ENCODE assay signal across 11 cellular contexts in genomic region chr17:62902573-62903229, GRCh38.
A peak's percentile ranks its signal among the peaks of the same experiment; 100 is the strongest.
DNase-seq lines count a peak whose midpoint lies in the region; ATAC-seq, FAIRE-seq and TF ChIP-seq lines count a peak whose summit lies in the region.
"Had no signal": no experiment of that assay in that cellular context is flagged by ENCODE, and none has a peak within 500 bp of the region (broad histone marks: within the 10 kb centered on the region; RNA-seq: fewer than 3 reads in every experiment).

No MANE protein-coding gene starts in this region.

- in situ Hi-C loops in K562 (cut with MboI) = no loop called here

- no peaks in the 10 kb centered on the region for H3K4me1 Mint-ChIP-seq in activated naive CD4-positive, alpha-beta T cell treated with anti-CD3 and anti-CD28 coated beads, Interleukin-2, amount 10 ng/mL, durations not matched to agents 7 days and 5 days

- no peak overlapping the region for H3K27ac Mint-ChIP-seq in activated naive CD4-positive, alpha-beta T cell treated with anti-CD3 and anti-CD28 coated beads, Interleukin-2, amount 10 ng/mL, durations not matched to agents 7 days and 5 days

- CTCF ChIA-PET in K562 (lab: Yijun Ruan, JAX; ENCODE audit: low intra/inter-chr PET ratio) = no interaction called here
- CTCF ChIA-PET in activated naive CD4-positive, alpha-beta T cell treated with anti-CD3 and anti-CD28 coated beads, Interleukin-2, amount 10 ng/mL, durations not matched to agents 7 days and 5 days (lab: Charles Lee) = no interaction called here

- no peaks in the 10 kb centered on the region for H3K9me1 ChIP-seq in K562 (ENCODE audit: control insufficient read depth, insufficient read depth, low read length)

- no peak overlapping the region for H2AFZ ChIP-seq in K562 (ENCODE audit: low read depth, low read length)

- H3K9ac ChIP-seq in K562 (ENCODE audit: insufficient read depth in 1 of 2, low read depth in 2 of 2, low read length in 2 of 2) = no peak overlapping the region
- H3K9ac ChIP-seq: BLaER1 had no signal

- H3K9me3 ChIP-seq in K562 (replicated peaks; ENCODE audit: control insufficient read depth, insufficient read depth, low read depth, low read length) = no peaks in the 10 kb centered on the region
- H3K9me3 ChIP-seq in mucosa of descending colon = no peaks in the 10 kb centered on the region
- H3K9me3 ChIP-seq: BLaER1, SJCRH30 had no signal

- no peak for TF ChIP-seq POLR2A in K562 (conservative IDR thresholded peaks at IDR 0.05)

- H3K4me3 ChIP-seq in K562 (no peak overlapping the region), mucosa of descending colon (no peak overlapping the region)
- H3K4me3 ChIP-seq: BLaER1, SJCRH30 had no signal

- no peaks in the 10 kb centered on the region for H3K79me2 ChIP-seq in K562 (ENCODE audit: control insufficient read depth, insufficient read depth, low read length)

- intact Hi-C loops in K562 (cut with micrococcal nuclease) = no loop called here
- intact Hi-C loops in mucosa of descending colon (cut with DNase I, micrococcal nuclease) = no loop called here

- H3K4me1 ChIP-seq in K562 (replicated peaks in 1 of 2; ENCODE audit: control insufficient read depth in 2 of 2, insufficient read depth in 2 of 2, low read length in 2 of 2) = no peaks in the 10 kb centered on the region
- H3K4me1 ChIP-seq in mucosa of descending colon (ENCODE audit: low read depth) = no peaks in the 10 kb centered on the region
- H3K4me1 ChIP-seq: BLaER1 had no signal

- H4K20me1 ChIP-seq in K562 (replicated peaks; ENCODE audit: control insufficient read depth, insufficient read depth, low read length) = no peaks in the 10 kb centered on the region
- H4K20me1 ChIP-seq: BLaER1 had no signal

- H3K4me3 Mint-ChIP-seq in activated naive CD4-positive, alpha-beta T cell treated with anti-CD3 and anti-CD28 coated beads, Interleukin-2, amount 10 ng/mL, durations not matched to agents 7 days and 5 days = no peak overlapping the region

- WGBS in K562 (ENCODE audit: insufficient coverage, low coverage, missing lambda C conversion rate) = 3% methylated on average over 4 of the region's 4 CpGs

- no TSS peak for BruUV-seq in K562 (replicated peaks; lab: Mats Ljungman, UMichigan)

- no peak overlapping the region for H3K27ac ChIP-seq in K562 (ENCODE audit: extremely low read depth, low read depth, low read length)
- H3K27ac ChIP-seq: BLaER1, SJCRH30 had no signal

- no peak for TF ChIP-seq EP300 in K562 (IDR thresholded peaks at IDR 0.05; ENCODE audit: low read length)

- no peaks in the 10 kb centered on the region for H3K9me3 Mint-ChIP-seq in activated naive CD4-positive, alpha-beta T cell treated with anti-CD3 and anti-CD28 coated beads, Interleukin-2, amount 10 ng/mL, durations not matched to agents 7 days and 5 days

- H3K36me3 Mint-ChIP-seq in activated naive CD4-positive, alpha-beta T cell treated with anti-CD3 and anti-CD28 coated beads, Interleukin-2, amount 10 ng/mL, durations not matched to agents 7 days and 5 days = no peaks in the 10 kb centered on the region

- POLR2A ChIA-PET in K562 (lab: Yijun Ruan, JAX) = no interaction called here

- no peak for FAIRE-seq in K562 (lab: Jason Lieb, UNC)

- ATAC-seq in K562 (no peak), mucosa of descending colon (peak; percentile 25), HG02885 (IDR thresholded peaks at IDR 0.05; ENCODE audit: poor library complexity, unreplicated experiment) (no peak)

- no peak overlapping the region for H3K4me2 ChIP-seq in K562 (ENCODE audit: insufficient read depth, low read length)
- H3K4me2 ChIP-seq: BLaER1 had no signal

- peaks cover 13 to 30% of the 10 kb centered on the region in 2 experiments for H3K27me3 ChIP-seq in K562 (ENCODE audit: control insufficient read depth in 2 of 2, insufficient read depth in 2 of 2, low read length in 2 of 2)
- H3K27me3 ChIP-seq: BLaER1, SJCRH30 had no signal

- TF ChIP-seq CTCF in K562 (IDR thresholded peaks at IDR 0.05 in 2 of 3, conservative IDR thresholded peaks at IDR 0.05 in 1 of 3; ENCODE audit: insufficient read depth in 2 of 3, low read depth in 1 of 3, low read length in 3 of 3) (no peak), mucosa of descending colon (IDR thresholded peaks at IDR 0.05) (no peak)

- H3K36me3 ChIP-seq in K562 (ENCODE audit: control insufficient read depth, insufficient read depth, low read length) = no peaks in the 10 kb centered on the region
- no peaks in the 10 kb centered on the region for H3K36me3 ChIP-seq in mucosa of descending colon (ENCODE audit: low read depth)
- H3K36me3 ChIP-seq: BLaER1, SJCRH30 had no signal

- DNase-seq in COR-L47 (lab: John Stamatoyannopoulos, UW) = peak; percentile 3
- DNase-seq in NCI-H1105 (lab: John Stamatoyannopoulos, UW) = peak; percentile 70
- no peak for DNase-seq in K562 (ENCODE audit: extremely low read depth in 1 of 4, low spot score in 3 of 4)
- DNase-seq in mucosa of descending colon = no peak
- DNase-seq in activated naive CD4-positive, alpha-beta T cell treated with anti-CD3 and anti-CD28 coated beads, Interleukin-2, amount 10 ng/mL, durations not matched to agents 7 days and 5 days = no peak
- no peak for DNase-seq in activated CD4-positive, alpha-beta T cell treated with anti-CD3 and anti-CD28 coated beads, Interleukin-2, amount 50 U/mL, for 48 hours
- DNase-seq: H7, NCI-H2107, SJCRH30 had no signal

- TF ChIP-seq RAD21 in K562 (CRISPR knock-in tag; conservative IDR thresholded peaks at IDR 0.05 in 1 of 2, IDR thresholded peaks at IDR 0.05 in 1 of 2) = no peak

- peaks cover 12% of the 10 kb centered on the region for H3K27me3 Mint-ChIP-seq in activated naive CD4-positive, alpha-beta T cell treated with anti-CD3 and anti-CD28 coated beads, Interleukin-2, amount 10 ng/mL, durations not matched to agents 7 days and 5 days

TF ChIP-seq in K562, 482 proteins besides CTCF, POLR2A, EP300 and RAD21 (continues in another document):
- TF ChIP-seq KHSRP (IDR thresholded peaks at IDR 0.05) (no peak), NFRKB (IDR thresholded peaks at IDR 0.05; ENCODE audit: low read depth) (no peak), FOSL1 (tag; conservative IDR thresholded peaks at IDR 0.05) (no peak), PRPF4 (IDR thresholded peaks at IDR 0.05; ENCODE audit: insufficient read depth, low read depth, low read length, poor library complexity, severe bottlenecking) (no peak), MCM3 (IDR thresholded peaks at IDR 0.05) (no peak), SIN3A (IDR thresholded peaks at IDR 0.05; ENCODE audit: borderline replicate concordance in 2 of 2, control insufficient read depth in 1 of 2, low read depth in 2 of 2, low read length in 2 of 2) (no peak), PTTG1 (tag; IDR thresholded peaks at IDR 0.05; ENCODE audit: low read depth) (no peak), SMAD1 (IDR thresholded peaks at IDR 0.05; ENCODE audit: low read depth, low read length, partially characterized antibody) (no peak), ELF1 (tag; IDR thresholded peaks at IDR 0.05) (no peak), NFIC (IDR thresholded peaks at IDR 0.05) (peak; percentile 73), ZMIZ1 (IDR thresholded peaks at IDR 0.05; ENCODE audit: low read depth in 2 of 2, low read length in 2 of 2) (no peak), ZNF785 (CRISPR knock-in tag; IDR thresholded peaks at IDR 0.05) (no peak), BRCA1 (IDR thresholded peaks at IDR 0.05) (no peak), BRCA1 (CRISPR knock-in tag; IDR thresholded peaks at IDR 0.05) (no peak), SREBF1 (IDR thresholded peaks at IDR 0.05; ENCODE audit: borderline replicate concordance, low read depth, low read length) (no peak), POLR2G (IDR thresholded peaks at IDR 0.05; ENCODE audit: low read depth, low read length) (no peak), ZNF436 (CRISPR knock-in tag; IDR thresholded peaks at IDR 0.05) (peak; percentile 72; the same call in 1 of the 2 replicates), FOS (IDR thresholded peaks at IDR 0.05; ENCODE audit: extremely low read depth, insufficient read length) (no peak), ILF3 (IDR thresholded peaks at IDR 0.05; ENCODE audit: borderline replicate concordance) (no peak), NFATC3 (IDR thresholded peaks at IDR 0.05) (no peak), ZNF41 (CRISPR knock-in tag; conservative IDR thresholded peaks at IDR 0.05) (no peak), ZBTB43 (CRISPR knock-in tag; IDR thresholded peaks at IDR 0.05) (no peak)

Comparison
In these comparisons a context has a peak if more than half of its experiments do, and no peak if none do; other contexts are left out.
1. DNase-seq: peak in COR-L47 (single experiment) and NCI-H1105 (single experiment); none in K562 (0 of 4), mucosa of descending colon (0 of 3), activated naive CD4-positive, alpha-beta T cell treated with anti-CD3 and anti-CD28 coated beads, Interleukin-2, amount 10 ng/mL, durations not matched to agents 7 days and 5 days (single experiment) and activated CD4-positive, alpha-beta T cell treated with anti-CD3 and anti-CD28 coated beads, Interleukin-2, amount 50 U/mL, for 48 hours (0 of 2).